8 cellular contexts compared by ENCODE assay signal in genomic region chr1:107057197-107058133, GRCh38.
DNase-seq lines count a peak whose midpoint lies in the region; ATAC-seq and TF ChIP-seq lines count a peak whose summit lies in the region.

No MANE protein-coding gene starts in this region.

- H3K27ac ChIP-seq in mucosa of rectum (ENCODE audit: low read depth in 2 of 2, low read length in 2 of 2) = peak overlapping the region; percentile 61 to 82

- ATAC-seq in GM18907 (IDR thresholded peaks at IDR 0.05; ENCODE audit: unreplicated experiment) (peak; percentile 70), HG03103 (IDR thresholded peaks at IDR 0.05; ENCODE audit: low read depth, unreplicated experiment) (peak; percentile 42)

- DNase-seq in AML-193 (lab: John Stamatoyannopoulos, UW) (peak; percentile 9 to 36), NCI-H446 (lab: John Stamatoyannopoulos, UW) (peak; percentile 34 to 78), erythroblast (lab: John Stamatoyannopoulos, UW) (peak; percentile 69 to 70)
- peak; percentile 41 for DNase-seq in activated CD8-positive, alpha-beta memory T cell treated with anti-CD3 and anti-CD28 coated beads, Interleukin-2, amount 50 U/mL, for 4 hours
- DNase-seq in stimulated activated naive CD4-positive, alpha-beta T cell (lab: John Stamatoyannopoulos, UW) = peak in 4 of 6 experiments; percentile 12 to 54 (median 47)

- H3K9me3 ChIP-seq in mucosa of rectum (ENCODE audit: control insufficient read depth in 2 of 2, low read length in 2 of 2) = no peaks in the 10 kb centered on the region

- H3K36me3 ChIP-seq in mucosa of rectum (ENCODE audit: control insufficient read depth in 2 of 2, insufficient read depth in 2 of 2, low read length in 2 of 2) = peaks cover 0 to 6% of the 10 kb centered on the region in 2 donors

- H3K27me3 ChIP-seq in mucosa of rectum (ENCODE audit: control insufficient read depth in 2 of 2, insufficient read depth in 2 of 2, low read length in 2 of 2) = no peaks in the 10 kb centered on the region

- TF ChIP-seq POLR2A in erythroblast (IDR thresholded peaks at IDR 0.05; ENCODE audit: low read length) = no peak

- H3K4me3 ChIP-seq in mucosa of rectum (ENCODE audit: low read length in 2 of 2) = peak overlapping the region; percentile 85 to 96

- peak overlapping the region; percentile 72 to 88 for H3K9ac ChIP-seq in mucosa of rectum (ENCODE audit: low read depth in 1 of 2, low read length in 2 of 2)

- peaks cover 7 to 9% of the 10 kb centered on the region in 2 donors for H3K4me1 ChIP-seq in mucosa of rectum (ENCODE audit: control insufficient read depth in 2 of 2, insufficient read depth in 2 of 2, low read length in 2 of 2)

Comparison
In these comparisons a context has a peak if more than half of its experiments do, and no peak if none do; other contexts are left out.
1. Peak in every context shown above with its lines: DNase-seq, ATAC-seq, H3K4me3 ChIP-seq and H3K27ac ChIP-seq.